Comparison of ENCODE assay signal across 8 cellular contexts in the genomic region with DNA sequence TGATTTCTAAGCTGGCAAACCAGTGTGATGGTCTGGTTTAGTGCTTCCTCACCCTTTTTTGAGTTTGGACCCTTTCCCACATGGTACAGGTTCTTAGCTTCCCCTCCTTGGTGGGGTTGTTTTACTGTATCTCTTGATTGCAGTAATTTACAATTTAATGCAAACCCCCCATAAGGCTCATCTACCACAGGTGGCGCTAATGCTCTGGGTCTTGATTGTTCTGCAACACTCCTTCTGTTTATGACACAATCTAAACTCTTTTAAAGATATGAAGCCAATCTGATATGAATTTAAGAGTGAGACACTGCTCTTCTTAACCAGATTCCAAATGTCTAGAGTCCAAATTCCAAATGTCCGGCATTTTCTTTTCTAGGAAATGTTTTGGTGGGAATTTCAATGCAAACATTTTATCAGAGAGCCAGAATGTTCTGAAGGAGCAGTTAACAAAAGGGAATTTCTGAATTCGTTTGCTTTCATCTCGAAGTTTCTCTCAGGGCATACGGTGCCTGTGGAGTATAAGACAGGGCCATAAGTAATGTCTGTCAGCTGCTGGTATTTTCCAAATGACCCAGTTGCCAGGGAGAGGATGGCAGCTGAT.
DNase-seq lines count a peak whose midpoint lies in the region; ATAC-seq, FAIRE-seq and TF ChIP-seq lines count a peak whose summit lies in the region.

No MANE protein-coding gene starts in this region.

- H3K4me1 Mint-ChIP-seq in CD4-positive, CD25-positive, alpha-beta regulatory T cell: peaks cover 4 to 13% (median 6%) of the 10 kb centered on the region in 4 donors
- H3K4me1 Mint-ChIP-seq in naive thymus-derived CD4-positive, alpha-beta T cell: peaks cover 0 to 26% (median 0%) of the 10 kb centered on the region in 7 donors

- H3K9me3 ChIP-seq in CD4-positive, CD25-positive, alpha-beta regulatory T cell (ENCODE audit: control insufficient read depth in 2 of 2, low read length in 2 of 2): no peaks in the 10 kb centered on the region
- H3K9me3 ChIP-seq in naive thymus-derived CD4-positive, alpha-beta T cell (ENCODE audit: control insufficient read depth in 2 of 3, low read length in 3 of 3): no peaks in the 10 kb centered on the region

- TF ChIP-seq CTCF in RWPE1 (conservative IDR thresholded peaks at IDR 0.05; ENCODE audit: low read depth) (peak; percentile 46), bronchial epithelial cell (IDR thresholded peaks at IDR 0.05; ENCODE audit: insufficient read depth, low read length, severe bottlenecking) (peak; percentile 68)

- H3K4me3 Mint-ChIP-seq in CD4-positive, CD25-positive, alpha-beta regulatory T cell: no peak overlapping the region
- H3K4me3 Mint-ChIP-seq in naive thymus-derived CD4-positive, alpha-beta T cell: no peak overlapping the region

- peak; percentile 45 for FAIRE-seq in H54 (lab: Jason Lieb, UNC)
- no peak for FAIRE-seq in bronchial epithelial cell (lab: Jason Lieb, UNC)

- H3K9me3 Mint-ChIP-seq in CD4-positive, CD25-positive, alpha-beta regulatory T cell: no peaks in the 10 kb centered on the region
- H3K9me3 Mint-ChIP-seq in naive thymus-derived CD4-positive, alpha-beta T cell: peaks cover 0 to 10% (median 0%) of the 10 kb centered on the region in 11 donors

- no peaks in the 10 kb centered on the region for H3K4me1 ChIP-seq in CD4-positive, CD25-positive, alpha-beta regulatory T cell (ENCODE audit: control insufficient read depth, insufficient read depth, low read length, poor library complexity, severe bottlenecking)
- H3K4me1 ChIP-seq in naive thymus-derived CD4-positive, alpha-beta T cell (ENCODE audit: control insufficient read depth in 2 of 2, insufficient read depth in 2 of 2, low read length in 2 of 2): peaks cover 0 to 3% of the 10 kb centered on the region in 2 donors

- no peak overlapping the region for H3K4me3 ChIP-seq in CD4-positive, CD25-positive, alpha-beta regulatory T cell (ENCODE audit: low read depth, low read length)
- no peak overlapping the region for H3K4me3 ChIP-seq in bronchial epithelial cell (ENCODE audit: low read depth, low read length)
- H3K4me3 ChIP-seq in naive thymus-derived CD4-positive, alpha-beta T cell (ENCODE audit: low read length): no peak overlapping the region

- no peaks in the 10 kb centered on the region for H3K36me3 ChIP-seq in CD4-positive, CD25-positive, alpha-beta regulatory T cell (ENCODE audit: control insufficient read depth, insufficient read depth, low read length)
- H3K36me3 ChIP-seq in bronchial epithelial cell (ENCODE audit: control insufficient read depth, insufficient read depth, low read length): no peaks in the 10 kb centered on the region
- H3K36me3 ChIP-seq in naive thymus-derived CD4-positive, alpha-beta T cell (ENCODE audit: control insufficient read depth in 2 of 3, insufficient read depth in 3 of 3, low read length in 3 of 3): no peaks in the 10 kb centered on the region

- no peak overlapping the region for H3K27ac Mint-ChIP-seq in CD4-positive, CD25-positive, alpha-beta regulatory T cell
- H3K27ac Mint-ChIP-seq in naive thymus-derived CD4-positive, alpha-beta T cell: peak overlapping the region in 1 of 9 donors; percentile 37

- intact Hi-C loops in naive thymus-derived CD4-positive, alpha-beta T cell (cut with micrococcal nuclease): no loop called here

- POLR2A ChIA-PET in RWPE1 (lab: Yijun Ruan, JAX; ENCODE audit: low non-redundant PET): interaction anchor here (0.6 kb wide), 1 partner anchor 376 kb away, joined by 5 read pairs; no protein-coding TSS in a partner anchor
- POLR2A ChIA-PET in naive thymus-derived CD4-positive, alpha-beta T cell (lab: Charles Lee): no interaction called here

- CTCF ChIA-PET in RWPE1 (lab: Yijun Ruan, JAX): interaction anchor here (0.5 to 1.0 kb wide), 4 partner anchors 10 to 409 kb away, joined by 3 to 7 read pairs (median 4); no protein-coding TSS in a partner anchor
- CTCF ChIA-PET in naive thymus-derived CD4-positive, alpha-beta T cell (lab: Charles Lee): interaction anchor here (0.6 kb wide), 2 partner anchors 65 to 848 kb away, joined by 4 to 5 read pairs; no protein-coding TSS in a partner anchor

- peak in 2 of 3 donors; percentile 24 to 65 for DNase-seq in CD4-positive, CD25-positive, alpha-beta regulatory T cell
- DNase-seq in H54 (ENCODE audit: insufficient read length, low spot score): no peak
- DNase-seq in RWPE1 (ENCODE audit: low spot score): peak; percentile 53
- DNase-seq in bronchial epithelial cell (ENCODE audit: low read depth): peak; percentile 70
- DNase-seq in naive thymus-derived CD4-positive, alpha-beta T cell: peak in 1 of 9 donors; percentile 19

- no peak overlapping the region for H3K27ac ChIP-seq in CD4-positive, CD25-positive, alpha-beta regulatory T cell (ENCODE audit: insufficient read depth, low read length, poor library complexity, severe bottlenecking)
- H3K27ac ChIP-seq in RWPE1: no peak overlapping the region
- H3K27ac ChIP-seq in naive thymus-derived CD4-positive, alpha-beta T cell (ENCODE audit: low read depth, low read length): no peak overlapping the region

- peaks cover 26% of the 10 kb centered on the region for H3K36me3 Mint-ChIP-seq in CD4-positive, CD25-positive, alpha-beta regulatory T cell
- peaks cover 6 to 58% (median 41%) of the 10 kb centered on the region in 5 donors for H3K36me3 Mint-ChIP-seq in naive thymus-derived CD4-positive, alpha-beta T cell

- H3K27me3 ChIP-seq in CD4-positive, CD25-positive, alpha-beta regulatory T cell (ENCODE audit: control insufficient read depth, insufficient read depth, low read length): no peaks in the 10 kb centered on the region
- H3K27me3 ChIP-seq in bronchial epithelial cell (ENCODE audit: control insufficient read depth, insufficient read depth, low read length): no peaks in the 10 kb centered on the region
- no peaks in the 10 kb centered on the region for H3K27me3 ChIP-seq in naive thymus-derived CD4-positive, alpha-beta T cell (ENCODE audit: control insufficient read depth in 2 of 2, insufficient read depth in 2 of 2, low read length in 2 of 2)

- TF ChIP-seq POLR2A in H54 (IDR thresholded peaks at IDR 0.05; ENCODE audit: low read depth, low read length): no peak

- H3K27me3 Mint-ChIP-seq in CD4-positive, CD25-positive, alpha-beta regulatory T cell: no peaks in the 10 kb centered on the region
- no peaks in the 10 kb centered on the region for H3K27me3 Mint-ChIP-seq in naive thymus-derived CD4-positive, alpha-beta T cell

- ATAC-seq in CD4-positive, CD25-positive, alpha-beta regulatory T cell (ENCODE audit: low read depth in 2 of 2): peak; percentile 52
- peak; percentile 70 for ATAC-seq in naive thymus-derived CD4-positive, alpha-beta T cell
- ATAC-seq in HG03432 (IDR thresholded peaks at IDR 0.05; ENCODE audit: unreplicated experiment) (no peak), GM21576 (IDR thresholded peaks at IDR 0.05; ENCODE audit: unreplicated experiment) (no peak), GM21717 (IDR thresholded peaks at IDR 0.05; ENCODE audit: unreplicated experiment) (no peak)

Comparison
In these comparisons a context has a peak if more than half of its experiments do, and no peak if none do; other contexts are left out.
1. ATAC-seq: peak in CD4-positive, CD25-positive, alpha-beta regulatory T cell (2 of 2) and naive thymus-derived CD4-positive, alpha-beta T cell (single experiment); none in HG03432 (single experiment), GM21576 (single experiment) and GM21717 (single experiment).